ENCODE assay signal across 33 cellular contexts in the genomic region with DNA sequence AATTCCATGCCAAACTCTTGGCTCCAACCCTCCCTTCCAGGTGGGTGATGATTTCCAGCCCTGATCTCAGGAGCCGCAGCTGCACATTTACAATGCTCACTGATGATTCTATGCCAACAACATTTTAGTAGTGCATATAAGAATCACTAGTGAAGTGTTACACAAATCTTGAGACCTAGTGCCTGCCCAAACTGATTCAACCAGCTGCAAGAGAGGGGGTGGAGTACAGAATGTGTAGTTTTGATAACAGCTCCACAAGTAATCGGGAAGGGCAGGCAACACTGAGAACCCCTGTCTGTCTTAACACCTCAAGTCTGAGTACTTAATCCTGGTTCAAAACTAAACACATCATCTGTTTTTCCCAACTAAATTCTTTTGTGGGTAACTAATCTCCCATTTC.
"Had no signal": no experiment of that assay in that cellular context is flagged by ENCODE, and none has a peak within 500 bp of the region (broad histone marks: within the 10 kb centered on the region; RNA-seq: fewer than 3 reads in every experiment).

No MANE protein-coding gene starts in this region.

- H3K36me3 ChIP-seq: esophagus muscularis mucosa, gastrocnemius medialis, left ventricle myocardium inferior, neural progenitor cell, sigmoid colon, stomach, thyroid gland, upper lobe of left lung, vagina had no signal

- H3K27me3 ChIP-seq: esophagus muscularis mucosa, gastrocnemius medialis, hepatocyte, neural progenitor cell, sigmoid colon, stomach, thyroid gland, upper lobe of left lung, vagina had no signal

- H3K9me3 ChIP-seq: esophagus muscularis mucosa, gastrocnemius medialis, left ventricle myocardium inferior, psoas muscle, sigmoid colon, stomach, thyroid gland, upper lobe of left lung, vagina had no signal

- H3K4me2 ChIP-seq: hepatocyte, smooth muscle cell had no signal

- H3K4me3 ChIP-seq: esophagus muscularis mucosa, gastrocnemius medialis, hepatocyte, left ventricle myocardium inferior, lung, neural progenitor cell, psoas muscle, sigmoid colon, smooth muscle cell, stomach, thyroid gland, upper lobe of left lung, vagina had no signal

- FAIRE-seq: astrocyte had no signal

- H3K4me1 ChIP-seq: esophagus muscularis mucosa, gastrocnemius medialis, left ventricle myocardium inferior, parathyroid adenoma, psoas muscle, sigmoid colon, stomach, thyroid gland, upper lobe of left lung, vagina had no signal

- H3K79me2 ChIP-seq: hepatocyte, parathyroid adenoma had no signal

- DNase-seq: activated CD4-positive, alpha-beta memory T cell treated with anti-CD3 and anti-CD28 coated beads for 36 hours; activated CD4-positive, alpha-beta T cell treated with anti-CD3 and anti-CD28 coated beads for 4 hours; activated CD4-positive, CD25-positive, alpha-beta regulatory T cell; activated CD8-positive, alpha-beta memory T cell treated with anti-CD3 and anti-CD28 coated beads, Interleukin-2, amount 50 U/mL, for 4 hours; activated gamma-delta T cell; activated naive CD4-positive, alpha-beta T cell treated with anti-CD3 and anti-CD28 coated beads, Interleukin-2, amount 10 ng/mL, durations not matched to agents 7 days and 5 days; activated naive CD8-positive, alpha-beta T cell treated with anti-CD3 and anti-CD28 coated beads, Interleukin-2, amount 10 ng/mL, durations not matched to agents 7 days and 5 days; activated T-cell treated with anti-CD3 and anti-CD28 coated beads, Interleukin-2, amount 50 U/mL, for 1 hour; amniotic stem cell; central memory CD4-positive, alpha-beta T cell; endodermal cell; gastrocnemius medialis; islet precursor cell; left ventricle myocardium inferior; mesendoderm; natural killer cell; occipital lobe; psoas muscle; sigmoid colon; stimulated activated CD4-positive, alpha-beta T cell treated with anti-CD3 and anti-CD28 coated beads, Interleukin-1b, Interleukin-23, amount 100 ng/mL, for 48 hours; stimulated activated naive B cell treated with anti-CD40 and anti-IgM and Interleukin-4, amounts not matched to agents 10 μg/mL and 1 μg/mL and 100 μg/mL, for 72 hours; stomach; T1000; thyroid gland; upper lobe of left lung had no signal

- H3K27ac ChIP-seq: esophagus muscularis mucosa, gastrocnemius medialis, hepatocyte, left ventricle myocardium inferior, parathyroid adenoma, psoas muscle, sigmoid colon, stomach, thyroid gland, upper lobe of left lung, vagina had no signal

- H2AFZ ChIP-seq: hepatocyte, neural progenitor cell, parathyroid adenoma had no signal

- H3K9ac ChIP-seq: neural progenitor cell, parathyroid adenoma had no signal

- ATAC-seq: gastrocnemius medialis; natural killer cell; psoas muscle; stimulated activated naive B cell treated with anti-CD40 and anti-IgM and Interleukin-4, amounts not matched to agents 10 μg/mL and 1 μg/mL and 100 μg/mL, for 72 hours had no signal
